ENCODE assay signal across 1 cellular context in the genomic region with DNA sequence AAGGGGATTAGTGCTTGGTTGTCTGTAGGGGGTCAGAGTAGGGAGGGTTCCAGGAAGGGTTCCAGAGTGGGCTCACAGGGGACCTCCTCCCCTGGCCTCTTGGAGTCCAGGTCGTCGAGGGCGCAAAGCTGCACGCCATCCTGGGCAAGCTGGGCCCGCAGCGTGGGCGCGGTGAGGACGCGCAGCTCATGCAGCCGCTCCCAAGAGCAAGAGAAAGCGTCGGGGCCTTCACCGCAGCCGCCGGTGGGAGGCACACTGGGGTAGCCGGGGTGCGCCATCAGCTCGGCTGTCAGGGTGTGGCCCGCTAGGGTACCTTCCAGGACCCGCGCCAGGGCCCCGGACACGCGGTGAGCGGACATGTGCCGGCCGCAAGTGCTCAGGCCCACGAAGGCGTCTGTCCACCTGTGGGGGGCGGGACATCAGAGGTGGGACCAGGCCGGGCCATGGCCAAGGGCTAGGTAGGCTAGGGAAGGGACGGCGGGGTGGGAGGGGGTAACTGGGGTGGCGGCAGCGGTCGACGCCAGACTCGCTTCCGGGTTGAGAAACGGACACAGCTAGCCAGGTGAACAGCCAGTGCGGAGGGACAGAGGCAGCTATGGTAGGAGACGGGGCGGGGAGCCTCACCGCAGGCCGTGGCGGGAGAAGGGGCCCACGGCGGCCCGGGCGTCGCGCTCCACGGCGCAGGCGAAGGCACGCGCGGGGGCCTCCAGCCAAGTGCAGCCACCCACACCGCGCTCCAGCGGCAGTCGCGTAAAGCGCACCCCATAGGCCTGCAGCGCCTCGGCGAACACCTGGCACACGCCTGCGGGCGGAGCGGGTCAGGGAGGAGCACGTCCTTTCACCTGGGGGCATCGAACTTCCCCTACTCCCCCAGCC.
TF ChIP-seq lines count a peak whose summit lies in the region.

No MANE protein-coding gene starts in this region.

TF ChIP-seq in IMR-90, 13 proteins besides CTCF, POLR2A, EP300 and RAD21:
- TF ChIP-seq CHD1 (IDR thresholded peaks at IDR 0.05; ENCODE audit: low read depth, low read length) (no peak), CEBPB (IDR thresholded peaks at IDR 0.05; ENCODE audit: low read depth, low read length) (no peak), MXI1 (IDR thresholded peaks at IDR 0.05; ENCODE audit: borderline replicate concordance, low read depth, low read length) (no peak), RFX5 (IDR thresholded peaks at IDR 0.05; ENCODE audit: low read depth, low read length) (no peak), FOS (IDR thresholded peaks at IDR 0.05; ENCODE audit: low read depth, low read length) (no peak), NFE2L2 (IDR thresholded peaks at IDR 0.05; ENCODE audit: low read depth, low read length) (no peak), ELK1 (IDR thresholded peaks at IDR 0.05; ENCODE audit: borderline replicate concordance, low read depth, low read length) (no peak), USF2 (IDR thresholded peaks at IDR 0.05; ENCODE audit: low read depth, low read length) (no peak), RCOR1 (IDR thresholded peaks at IDR 0.05; ENCODE audit: insufficient replicate concordance, low read length) (no peak), SMC3 (IDR thresholded peaks at IDR 0.05; ENCODE audit: low read depth, low read length) (no peak), MAFK (IDR thresholded peaks at IDR 0.05; ENCODE audit: low read depth, low read length) (no peak), MAZ (IDR thresholded peaks at IDR 0.05; ENCODE audit: borderline replicate concordance, low read depth, low read length) (no peak), BHLHE40 (IDR thresholded peaks at IDR 0.05; ENCODE audit: low read depth, low read length) (no peak)
